ENCODE assay signal across 16 cellular contexts in genomic region chr7:46547044-46547443, GRCh38.
DNase-seq lines count a peak whose midpoint lies in the region; ATAC-seq, FAIRE-seq and TF ChIP-seq lines count a peak whose summit lies in the region.
"Had no signal": no experiment of that assay in that cellular context is flagged by ENCODE, and none has a peak within 500 bp of the region (broad histone marks: within the 10 kb centered on the region; RNA-seq: fewer than 3 reads in every experiment).

No MANE protein-coding gene starts in this region.

- H3K27ac ChIP-seq in mammary epithelial cell (ENCODE audit: insufficient read depth, low read depth, low read length) (peak overlapping the region; percentile 95), keratinocyte (ENCODE audit: control insufficient read depth, insufficient read depth, low read length) (peak overlapping the region; percentile 97)
- H3K27ac ChIP-seq: A549, HL-60 had no signal

- ATAC-seq in SK-N-SH treated with all-trans-retinoic acid at 6 μM for 48 hours (no peak), HG02678 (IDR thresholded peaks at IDR 0.05; ENCODE audit: unreplicated experiment) (no peak)
- ATAC-seq: A549, GM23338 had no signal

- intact Hi-C loops in mammary epithelial cell (cut with micrococcal nuclease): loop anchor here (10.0 kb wide), 1 partner anchor 162 kb away; no protein-coding TSS in a partner anchor

- POLR2A ChIA-PET in GM10248 (lab: Yijun Ruan, JAX): no interaction called here

- BruUV-seq in mammary epithelial cell (replicated peaks; lab: Mats Ljungman, UMichigan): no TSS peak

- no peaks in the 10 kb centered on the region for H3K9me3 ChIP-seq in mammary epithelial cell (replicated peaks; ENCODE audit: insufficient read depth, low read length)
- H3K9me3 ChIP-seq in keratinocyte (ENCODE audit: control insufficient read depth, low read depth, low read length): no peaks in the 10 kb centered on the region
- H3K9me3 ChIP-seq: A549, HAP-1 had no signal

- H3K36me3 ChIP-seq in mammary epithelial cell (ENCODE audit: insufficient read depth, low read length) (no peaks in the 10 kb centered on the region), keratinocyte (ENCODE audit: control insufficient read depth in 2 of 2, extremely low read depth in 1 of 2, insufficient read depth in 2 of 2, low read length in 2 of 2) (no peaks in the 10 kb centered on the region)
- H3K36me3 ChIP-seq: HAP-1 had no signal

- no peaks in the 10 kb centered on the region for H3K9me1 ChIP-seq in keratinocyte (ENCODE audit: control insufficient read depth, extremely low read depth, insufficient read depth, low read length)

- no peak overlapping the region for H3K4me3 ChIP-seq in mammary epithelial cell (replicated peaks in 1 of 3; ENCODE audit: insufficient read depth in 1 of 3, low read depth in 2 of 3, low read length in 3 of 3)
- H3K4me3 ChIP-seq in keratinocyte (ENCODE audit: control insufficient read depth in 2 of 3, extremely low read depth in 1 of 3, insufficient read depth in 2 of 3, low read depth in 1 of 3, low read length in 3 of 3): no peak overlapping the region
- H3K4me3 ChIP-seq: A549, GM23338, HAP-1 had no signal

- H3K4me1 ChIP-seq in mammary epithelial cell (ENCODE audit: insufficient read depth, low read length) (peaks cover 34% of the 10 kb centered on the region), keratinocyte (ENCODE audit: control insufficient read depth, extremely low read depth, insufficient read depth, low read length) (peaks cover 49% of the 10 kb centered on the region)
- H3K4me1 ChIP-seq: HAP-1 had no signal

- CTCF ChIA-PET in mammary epithelial cell (lab: Charles Lee; ENCODE audit: low non-redundant PET) (no interaction called here), GM10248 (lab: Yijun Ruan, JAX) (no interaction called here)

- H2AFZ ChIP-seq in mammary epithelial cell (ENCODE audit: low read depth, low read length) (no peak overlapping the region), keratinocyte (ENCODE audit: control insufficient read depth, low read length) (no peak overlapping the region)
- H2AFZ ChIP-seq: GM23338 had no signal

- H3K27me3 ChIP-seq in mammary epithelial cell (ENCODE audit: insufficient read depth, low read length) (no peaks in the 10 kb centered on the region), keratinocyte (ENCODE audit: control insufficient read depth, extremely low read depth, insufficient read depth, low read length) (no peaks in the 10 kb centered on the region)

- dilution Hi-C loops in mammary epithelial cell (cut with HindIII; ENCODE audit: low sequenced_read_pairs) (no loop called here), keratinocyte (cut with MboI; ENCODE audit: extremely low pct_ligation_motif_present, low sequenced_read_pairs) (no loop called here)

- no peaks in the 10 kb centered on the region for H3K79me2 ChIP-seq in mammary epithelial cell (ENCODE audit: insufficient read depth, low read length)
- H3K79me2 ChIP-seq in keratinocyte (ENCODE audit: control insufficient read depth, insufficient read depth, low read length): no peaks in the 10 kb centered on the region

- in situ Hi-C loops in mammary epithelial cell (cut with MboI; ENCODE audit: low sequenced_read_pairs in 2 of 2): no loop called here

- H3K4me2 ChIP-seq in mammary epithelial cell (ENCODE audit: insufficient read depth, low read depth, low read length) (no peak overlapping the region), keratinocyte (ENCODE audit: control insufficient read depth, extremely low read depth, insufficient read depth, low read depth, low read length) (peak overlapping the region; percentile 6)
- H3K4me2 ChIP-seq: A549, GM23338 had no signal

- H4K20me1 ChIP-seq in mammary epithelial cell (ENCODE audit: insufficient read depth, low read length): no peaks in the 10 kb centered on the region
- no peaks in the 10 kb centered on the region for H4K20me1 ChIP-seq in keratinocyte (ENCODE audit: control insufficient read depth, extremely low read depth, insufficient read depth, low read length)

- no peak for TF ChIP-seq CTCF in mammary epithelial cell (conservative IDR thresholded peaks at IDR 0.05 in 1 of 2, IDR thresholded peaks at IDR 0.05 in 1 of 2; ENCODE audit: extremely low read depth in 1 of 2, insufficient read depth in 1 of 2, low read depth in 1 of 2, low read length in 2 of 2)
- TF ChIP-seq CTCF in keratinocyte (optimal IDR thresholded peaks at IDR 0.05 in 1 of 3, IDR thresholded peaks at IDR 0.05 in 1 of 3, conservative IDR thresholded peaks at IDR 0.05 in 1 of 3; ENCODE audit: extremely low read depth in 1 of 3, insufficient read depth in 2 of 3, low read length in 3 of 3): no peak
- TF ChIP-seq CTCF in GM10248 (IDR thresholded peaks at IDR 0.05; ENCODE audit: control extremely low read depth, extremely low read depth, low read depth, missing control alignments): no peak

- H3K9ac ChIP-seq in mammary epithelial cell (ENCODE audit: insufficient read depth, low read length) (no peak overlapping the region), keratinocyte (ENCODE audit: control insufficient read depth, extremely low read depth, insufficient read depth, low read length) (no peak overlapping the region)

- no peak for DNase-seq in H54 (ENCODE audit: insufficient read length, low spot score)
- no peak for DNase-seq in mammary epithelial cell
- DNase-seq in keratinocyte (ENCODE audit: low read depth, low spot score): no peak
- no peak for DNase-seq in GM10248 (ENCODE audit: extremely low spot score)
- DNase-seq: CD8-positive, alpha-beta memory T cell; DMS79 treated with DMSO at 0.1 percent for 48 hours; EL; HFFc6 had no signal

- no peak for TF ChIP-seq POLR2A in H54 (IDR thresholded peaks at IDR 0.05; ENCODE audit: low read depth, low read length)

- FAIRE-seq in H54 (lab: Jason Lieb, UNC): peak; percentile 33
- no peak for FAIRE-seq in keratinocyte (lab: Jason Lieb, UNC)
- FAIRE-seq: A549, G401.6, GM12892 had no signal

TF ChIP-seq in SK-N-SH treated with all-trans-retinoic acid at 6 μM for 48 hours, 23 proteins besides CTCF, POLR2A, EP300 and RAD21:
- TF ChIP-seq CREB5 (CRISPR knock-in tag; IDR thresholded peaks at IDR 0.05; ENCODE audit: low read depth) (no peak), PPARA (CRISPR knock-in tag; IDR thresholded peaks at IDR 0.05; ENCODE audit: borderline replicate concordance) (no peak), BACH2 (CRISPR knock-in tag; IDR thresholded peaks at IDR 0.05; ENCODE audit: borderline replicate concordance) (no peak), ZNF8 (CRISPR knock-in tag; IDR thresholded peaks at IDR 0.05) (no peak), ESRRG (CRISPR knock-in tag; IDR thresholded peaks at IDR 0.05) (no peak), ZFP3 (CRISPR knock-in tag; IDR thresholded peaks at IDR 0.05) (no peak), TCF4 (CRISPR knock-in tag; IDR thresholded peaks at IDR 0.05; ENCODE audit: borderline replicate concordance) (no peak), ISL1 (CRISPR knock-in tag; IDR thresholded peaks at IDR 0.05) (no peak)
